ENCODE assay signal across 8 cellular contexts in genomic region chr15:60520825-60521368, GRCh38. TPM values are rescaled to one million over a fixed set of nuclear protein-coding genes. Genes with fewer than 3 reads are reported as not detected.
DNase-seq lines count a peak whose midpoint lies in the region; ATAC-seq, FAIRE-seq and TF ChIP-seq lines count a peak whose summit lies in the region.

No MANE protein-coding gene starts in this region.

- peak; percentile 88 for TF ChIP-seq CTCF in GM06990 (IDR thresholded peaks at IDR 0.05; ENCODE audit: insufficient read depth, low read length, poor library complexity, severe bottlenecking)

- peak overlapping the region; percentile 96 for H3K27ac Mint-ChIP-seq in stimulated activated effector memory CD8-positive, alpha-beta T cell treated with anti-CD3 and anti-CD28 coated beads, Interleukin-12 subunit alpha, Interleukin-12 subunit beta, amount 100 ng/mL, for 72 hours

- H3K4me3 Mint-ChIP-seq in stimulated activated effector memory CD8-positive, alpha-beta T cell treated with anti-CD3 and anti-CD28 coated beads, Interleukin-12 subunit alpha, Interleukin-12 subunit beta, amount 100 ng/mL, for 72 hours: peak overlapping the region; percentile 49

- H3K4me3 ChIP-seq in GM06990 (replicated peaks; ENCODE audit: low read depth, low read length): no peak overlapping the region

- no peaks in the 10 kb centered on the region for H3K27me3 ChIP-seq in GM06990 (replicated peaks; ENCODE audit: control insufficient read depth, insufficient read depth, low read length)

- DNase-seq in GM06990 (ENCODE audit: extremely low read depth, insufficient read length): no peak
- DNase-seq in NCI-H82 treated with DMSO at 0.1 percent for 48 hours (lab: John Stamatoyannopoulos, UW; ENCODE audit: unreplicated experiment): peak; percentile 35
- DNase-seq in activated CD8-positive, alpha-beta memory T cell treated with anti-CD3 and anti-CD28 coated beads for 1 hour (ENCODE audit: extremely low read depth in 1 of 2, low read depth in 1 of 2): peak; percentile 54 to 70
- peak; percentile 56 for DNase-seq in myocyte (ENCODE audit: low read depth)
- DNase-seq in stimulated activated effector memory CD8-positive, alpha-beta T cell treated with anti-CD3 and anti-CD28 coated beads, Interleukin-12 subunit alpha, Interleukin-12 subunit beta, amount 100 ng/mL, for 72 hours (ENCODE audit: low spot score in 2 of 2): peak; percentile 72 to 89
- no peak for DNase-seq in T1000 (lab: John Stamatoyannopoulos, UW)

- peaks cover 5% of the 10 kb centered on the region for H3K36me3 ChIP-seq in GM06990 (ENCODE audit: control insufficient read depth, insufficient read depth, low read length)

- ATAC-seq in HG03175 (IDR thresholded peaks at IDR 0.05; ENCODE audit: unreplicated experiment): peak; percentile 54
- peak; percentile 69 for ATAC-seq in stimulated activated effector memory CD8-positive, alpha-beta T cell treated with anti-CD3 and anti-CD28 coated beads, Interleukin-12 subunit alpha, Interleukin-12 subunit beta, amount 100 ng/mL, for 72 hours

- H3K4me1 Mint-ChIP-seq in stimulated activated effector memory CD8-positive, alpha-beta T cell treated with anti-CD3 and anti-CD28 coated beads, Interleukin-12 subunit alpha, Interleukin-12 subunit beta, amount 100 ng/mL, for 72 hours: peaks cover 79% of the 10 kb centered on the region

- no peaks in the 10 kb centered on the region for H3K9me3 Mint-ChIP-seq in stimulated activated effector memory CD8-positive, alpha-beta T cell treated with anti-CD3 and anti-CD28 coated beads, Interleukin-12 subunit alpha, Interleukin-12 subunit beta, amount 100 ng/mL, for 72 hours

- FAIRE-seq in endometrium (lab: Jason Lieb, UNC): peak; percentile 23

- H3K36me3 Mint-ChIP-seq in stimulated activated effector memory CD8-positive, alpha-beta T cell treated with anti-CD3 and anti-CD28 coated beads, Interleukin-12 subunit alpha, Interleukin-12 subunit beta, amount 100 ng/mL, for 72 hours: peaks cover 99% of the 10 kb centered on the region

RNA-seq across cellular contexts. Expression of gene ICE2, which starts 42.0 kb away (rescaled TPM):
- total RNA-seq in myocyte: 12.6 and 13.9 TPM in 2 replicates
- 8.8 TPM for polyA plus RNA-seq in myocyte (2012)

Comparison
In these comparisons a context has a peak if more than half of its experiments do, and no peak if none do; other contexts are left out.
1. DNase-seq: peak in NCI-H82 treated with DMSO at 0.1 percent for 48 hours (single experiment), activated CD8-positive, alpha-beta memory T cell treated with anti-CD3 and anti-CD28 coated beads for 1 hour (2 of 2), myocyte (single experiment) and stimulated activated effector memory CD8-positive, alpha-beta T cell treated with anti-CD3 and anti-CD28 coated beads, Interleukin-12 subunit alpha, Interleukin-12 subunit beta, amount 100 ng/mL, for 72 hours (2 of 2); none in GM06990 (single experiment) and T1000 (single experiment).